Comparison of ENCODE assay signal across 1 cellular context in genomic region chr22:44540756-44541670, GRCh38.
TF ChIP-seq lines count a peak whose summit lies in the region.

No MANE protein-coding gene starts in this region.

TF ChIP-seq in H1, 55 proteins besides CTCF, POLR2A, EP300 and RAD21:
- TF ChIP-seq GTF2F1 (IDR thresholded peaks at IDR 0.05; ENCODE audit: borderline replicate concordance, low read depth, low read length): no peak
- no peak for TF ChIP-seq CBX5 (IDR thresholded peaks at IDR 0.05; ENCODE audit: low read depth, low read length)
TF ChIP-seq in H1: peak in this region for 0.
